8 cellular contexts compared by ENCODE assay signal in the genomic region with DNA sequence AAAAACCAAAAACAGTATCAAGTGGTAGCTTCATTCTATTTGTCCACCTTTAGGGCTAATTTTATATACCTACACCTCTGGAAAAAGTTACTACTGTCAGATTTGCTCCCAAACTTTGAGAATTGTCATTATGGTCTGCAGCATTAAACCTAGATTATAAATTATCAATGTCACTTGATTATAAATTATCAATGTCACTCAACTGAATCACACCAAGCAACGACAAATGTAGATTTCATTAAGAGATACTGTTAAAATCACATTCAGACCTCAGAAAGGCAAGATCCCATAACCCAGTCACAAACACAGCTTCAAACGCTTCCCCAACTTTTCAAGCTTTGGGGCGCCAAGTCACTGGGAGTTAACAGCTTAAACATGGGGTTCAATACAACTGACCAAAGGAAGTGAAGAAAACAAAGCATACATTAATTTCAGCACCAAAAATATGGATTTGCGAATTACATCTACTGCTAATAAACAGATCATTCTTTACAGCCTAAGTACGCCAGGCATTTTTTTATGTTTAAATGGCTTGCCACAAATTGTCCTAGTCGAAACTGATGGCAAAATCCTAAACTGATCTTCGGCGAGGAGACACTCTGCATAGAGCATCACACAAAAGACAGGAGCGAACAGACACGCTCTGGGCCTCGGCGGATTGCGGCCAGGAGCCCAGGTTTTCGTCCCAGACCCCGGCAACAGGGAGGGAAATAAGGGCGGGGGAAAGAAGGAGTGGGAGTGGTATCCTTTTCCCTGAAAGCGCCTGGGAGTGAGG. TPM values are rescaled to one million over a fixed set of nuclear protein-coding genes. Genes with fewer than 3 reads are reported as not detected.
DNase-seq lines count a peak whose midpoint lies in the region; ATAC-seq and TF ChIP-seq lines count a peak whose summit lies in the region.

No MANE protein-coding gene starts in this region.

- peak overlapping the region; percentile 82 to 98 (median 91) for H3K27ac ChIP-seq in gastroesophageal sphincter
- H3K27ac ChIP-seq in prostate gland = peak overlapping the region; percentile 92

- TF ChIP-seq POLR2A in gastroesophageal sphincter (IDR thresholded peaks at IDR 0.05) (no peak), prostate gland (IDR thresholded peaks at IDR 0.05) (no peak)

- no peaks in the 10 kb centered on the region for H3K36me3 ChIP-seq in gastroesophageal sphincter
- no peaks in the 10 kb centered on the region for H3K36me3 ChIP-seq in prostate gland

- ATAC-seq in GM21528 (IDR thresholded peaks at IDR 0.05; ENCODE audit: low FRiP score, unreplicated experiment) (peak; percentile 12), gastroesophageal sphincter (no peak), HG02884 (IDR thresholded peaks at IDR 0.05; ENCODE audit: unreplicated experiment) (no peak)

- H3K4me3 ChIP-seq in AG04449 (ENCODE audit: low read depth, low read length) (peak overlapping the region; percentile 90), WI38 (ENCODE audit: low read depth, low read length) (peak overlapping the region; percentile 78), gastroesophageal sphincter (peak overlapping the region; percentile 68 to 75), prostate gland (peak overlapping the region; percentile 88 to 93)

- TF ChIP-seq CTCF in AG04449 (IDR thresholded peaks at IDR 0.05; ENCODE audit: insufficient read depth, low read length, missing control alignments) = no peak
- TF ChIP-seq CTCF in WI38 (IDR thresholded peaks at IDR 0.05; ENCODE audit: low read depth, low read length) = no peak
- no peak for TF ChIP-seq CTCF in gastroesophageal sphincter (IDR thresholded peaks at IDR 0.05)
- TF ChIP-seq CTCF in prostate gland (IDR thresholded peaks at IDR 0.05) = no peak

- H3K27me3 ChIP-seq in gastroesophageal sphincter (no peaks in the 10 kb centered on the region), prostate gland (replicated peaks; ENCODE audit: insufficient read depth) (no peaks in the 10 kb centered on the region)

- WGBS in gastroesophageal sphincter (ENCODE audit: low coverage in 1 of 2), 2 donors = 0 to 3% methylated on average over 5 to 8 of the region's 17 CpGs
- WGBS in prostate gland = 2% methylated on average over 17 of the region's 17 CpGs

- no peak for TF ChIP-seq EP300 in gastroesophageal sphincter (IDR thresholded peaks at IDR 0.05)

- POLR2A ChIA-PET in AG04449 (lab: Yijun Ruan, JAX) = interaction anchor here (0.6 to 1.4 kb wide), 7 partner anchors 9 to 133 kb away, joined by 3 to 6 read pairs (median 4); no protein-coding TSS in a partner anchor

- intact Hi-C loops in prostate gland (cut with DNase I) = no loop called here

- CTCF ChIA-PET in AG04449 (lab: Yijun Ruan, JAX) = interaction anchor here (1.1 to 1.3 kb wide), 3 partner anchors 13 to 46 kb away, joined by 3 to 5 read pairs (median 3); no protein-coding TSS in a partner anchor

- peaks cover 5 to 63% (median 17%) of the 10 kb centered on the region in 3 donors for H3K4me1 ChIP-seq in gastroesophageal sphincter
- H3K4me1 ChIP-seq in prostate gland (replicated peaks) = peaks cover 5% of the 10 kb centered on the region

- no peak for DNase-seq in AG04449 (ENCODE audit: low read depth, low spot score)
- no peak for DNase-seq in prostate gland (ENCODE audit: low spot score)
- DNase-seq in DMS114 treated with DMSO at 0.1 percent for 48 hours (lab: John Stamatoyannopoulos, UW; ENCODE audit: unreplicated experiment) = no peak
- DNase-seq in NCI-H526 (lab: John Stamatoyannopoulos, UW) = no peak

- H3K9me3 ChIP-seq in gastroesophageal sphincter = no peaks in the 10 kb centered on the region
- H3K9me3 ChIP-seq in prostate gland = no peaks in the 10 kb centered on the region

RNA-seq across cellular contexts. Expression of a gene that starts 1.0 kb away (rescaled TPM):
- total RNA-seq in gastroesophageal sphincter (100 to 1,000 TPM; 121 to 151 (median 139) TPM), prostate gland (100 to 1,000 TPM; 135 to 189 TPM)
